ENCODE assay signal across 8 cellular contexts in genomic region chr20:3470627-3471396, GRCh38. TPM values are rescaled to one million over a fixed set of nuclear protein-coding genes. Genes with fewer than 3 reads are reported as not detected.
DNase-seq lines count a peak whose midpoint lies in the region; ATAC-seq and TF ChIP-seq lines count a peak whose summit lies in the region.

Gene ATRN (plus strand): TSS chr20:3471018. CDS start chr20:3471108, 90 bp downstream.

- peak; percentile 89 for DNase-seq in GM19238 (ENCODE audit: insufficient read length, low spot score)
- peak; percentile 71 for DNase-seq in NCI-H526 treated with DMSO at 0.1 percent for 48 hours (lab: John Stamatoyannopoulos, UW)
- DNase-seq in activated CD4-positive, alpha-beta T cell treated with anti-CD3 and anti-CD28 coated beads, Interleukin-2, amount 50 U/mL, for 48 hours, result peak; percentile 95 to 96
- DNase-seq in dermis blood vessel endothelial cell, result peak; percentile 96
- DNase-seq in stimulated activated CD4-positive, alpha-beta T cell treated with anti-CD3 and anti-CD28 coated beads, Interleukin-2, amount 100 ng/mL, for 48 hours, result peak; percentile 89 to 93

- peaks cover 44% of the 10 kb centered on the region for H4K20me1 ChIP-seq in BLaER1

- peak within 1 kb of the TSS; percentile 99 for H3K4me2 ChIP-seq in BLaER1

- TF ChIP-seq CTCF in liver (IDR thresholded peaks at IDR 0.05; ENCODE audit: low read depth, low read length, missing input control), result no peak

- no peaks in the 10 kb centered on the region for H3K9me3 ChIP-seq in BLaER1
- H3K9me3 ChIP-seq in liver (ENCODE audit: control insufficient read depth in 4 of 4, low read length in 3 of 4), result no peaks in the 10 kb centered on the region

- H3K27me3 ChIP-seq in BLaER1, result no peaks in the 10 kb centered on the region
- H3K27me3 ChIP-seq in liver (ENCODE audit: control insufficient read depth in 4 of 4, insufficient read depth in 4 of 4, low read length in 3 of 4), result no peaks in the 10 kb centered on the region

- H3K27ac ChIP-seq in BLaER1, result peak within 1 kb of the TSS; percentile 78
- H3K27ac ChIP-seq in liver (ENCODE audit: low read depth in 1 of 2, low read length in 2 of 2), result peak within 1 kb of the TSS; percentile 81 to 93

- H3K4me1 ChIP-seq in BLaER1 (peaks cover 28% of the 10 kb centered on the region), liver (ENCODE audit: control insufficient read depth in 4 of 4, insufficient read depth in 4 of 4, low read length in 3 of 4) (peaks cover 4 to 39% (median 33%) of the 10 kb centered on the region in 4 donors)

- TF ChIP-seq RAD21 in liver (IDR thresholded peaks at IDR 0.05), result no peak

- H3K4me3 ChIP-seq in BLaER1, result peak within 1 kb of the TSS; percentile 99
- H3K4me3 ChIP-seq in liver (ENCODE audit: low read depth in 1 of 3, low read length in 3 of 3), result peak within 1 kb of the TSS; percentile 73 to 96 (median 88)

- under 1% methylated on average over 95 of the region's 95 CpGs for WGBS in liver

- peaks cover 4% of the 10 kb centered on the region; the same call in 1 of the 2 replicates for H3K36me3 ChIP-seq in BLaER1
- H3K36me3 ChIP-seq in liver (ENCODE audit: control insufficient read depth in 4 of 4, insufficient read depth in 3 of 4, low read depth in 1 of 4, low read length in 3 of 4), result no peaks in the 10 kb centered on the region

- H3K9ac ChIP-seq in BLaER1 (peak within 1 kb of the TSS; percentile 91), liver (ENCODE audit: low read depth in 1 of 2, low read length in 2 of 2) (peak within 1 kb of the TSS; percentile 85 to 91)

- ATAC-seq in HG03439 (IDR thresholded peaks at IDR 0.05; ENCODE audit: unreplicated experiment), result peak; percentile 84

TF ChIP-seq in liver, 16 proteins besides CTCF, POLR2A, EP300 and RAD21:
- TF ChIP-seq EGR1 (IDR thresholded peaks at IDR 0.05; ENCODE audit: low read depth in 2 of 2) (peak; percentile 78 to 91), REST (IDR thresholded peaks at IDR 0.05) (peak; percentile 16), JUND (IDR thresholded peaks at IDR 0.05) (no peak), SP1 (IDR thresholded peaks at IDR 0.05) (peak; percentile 47)

RNA-seq across cellular contexts. Expression of gene ATRN, which starts in this region (rescaled TPM):
- total RNA-seq in dermis blood vessel endothelial cell (42.9 and 58.4 TPM in 2 replicates), liver (100 to 1,000 TPM in 1 of 2 donors, 10 to 100 TPM in 1; 57.4 to 104 TPM)
- polyA plus RNA-seq in liver, result 10 to 100 TPM in 1 of 2 donors, 1 to 10 TPM in 1; 8.4 to 34.6 TPM

Comparison
In these comparisons a context has a peak if more than half of its experiments do, and no peak if none do; other contexts are left out.
1. Peak in every context shown above with its lines: DNase-seq, ATAC-seq, H3K4me3 ChIP-seq and H3K27ac ChIP-seq.